Comparison of ENCODE assay signal across 17 cellular contexts in the genomic region with DNA sequence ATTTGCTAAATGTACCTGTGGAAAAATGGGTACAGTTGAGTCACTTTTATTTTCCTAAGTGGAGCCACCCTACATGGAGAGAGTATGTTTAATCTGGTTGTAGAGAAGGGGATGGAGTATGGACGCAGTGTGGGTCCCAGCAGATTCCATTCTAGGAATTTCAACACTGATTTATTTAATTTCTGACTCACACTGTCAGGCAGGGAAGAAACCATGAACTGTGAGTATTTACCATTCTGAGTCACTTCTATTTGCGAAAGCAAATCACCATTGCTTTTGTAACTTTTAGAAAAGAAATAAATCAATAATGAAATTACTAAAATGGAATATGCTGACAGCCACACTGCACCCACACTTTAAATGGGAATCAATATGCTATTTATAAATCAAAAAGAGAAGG.
A peak's percentile ranks its signal among the peaks of the same experiment; 100 is the strongest.
DNase-seq lines count a peak whose midpoint lies in the region; ATAC-seq and TF ChIP-seq lines count a peak whose summit lies in the region.
"Had no signal": no experiment of that assay in that cellular context is flagged by ENCODE, and none has a peak within 500 bp of the region (broad histone marks: within the 10 kb centered on the region; RNA-seq: fewer than 3 reads in every experiment).

No MANE protein-coding gene starts in this region.

- DNase-seq in AG08396 (ENCODE audit: low spot score) (peak; percentile 10), H4 (ENCODE audit: low spot score) (peak; percentile 11), astrocyte of the cerebellum (ENCODE audit: low read depth) (peak; percentile 47), kidney tubule cell (ENCODE audit: low spot score) (peak; percentile 53), NCI-H748 treated with DMSO at 0.1 percent for 48 hours (lab: John Stamatoyannopoulos, UW) (no peak), NAMALWA (ENCODE audit: low spot score) (no peak)
- DNase-seq in stimulated activated CD8-positive, alpha-beta memory T cell treated with anti-CD3 and anti-CD28 coated beads, Interleukin-4, amount 100 ng/mL, for 48 hours, result no peak
- DNase-seq: activated naive CD8-positive, alpha-beta T cell treated with anti-CD3 and anti-CD28 coated beads, Interleukin-2, amount 10 ng/mL, durations not matched to agents 7 days and 5 days; caudate nucleus; GM23248; Karpas-422; left ventricle myocardium inferior; NCI-H1417; NCI-H2107; NCI-H510A treated with DMSO at 0.1 percent for 48 hours; SHP77 treated with DMSO at 0.1 percent for 48 hours had no signal

- TF ChIP-seq CTCF in astrocyte of the cerebellum (IDR thresholded peaks at IDR 0.05; ENCODE audit: low read depth, low read length, missing control alignments), result no peak

- no peak for ATAC-seq in HG02623 (IDR thresholded peaks at IDR 0.05; ENCODE audit: unreplicated experiment)

- no peak overlapping the region for H3K4me3 ChIP-seq in astrocyte of the cerebellum (ENCODE audit: low read depth, low read length)
- H3K4me3 ChIP-seq: GM23248, left ventricle myocardium inferior had no signal

- in situ Hi-C loops in astrocyte of the cerebellum (cut with HindIII; ENCODE audit: low sequenced_read_pairs), result no loop called here

Comparison
In these comparisons a context has a peak if more than half of its experiments do, and no peak if none do; other contexts are left out.
1. DNase-seq: peak in AG08396 (single experiment), H4 (single experiment), astrocyte of the cerebellum (single experiment) and kidney tubule cell (single experiment); none in NCI-H748 treated with DMSO at 0.1 percent for 48 hours (single experiment), NAMALWA (single experiment) and stimulated activated CD8-positive, alpha-beta memory T cell treated with anti-CD3 and anti-CD28 coated beads, Interleukin-4, amount 100 ng/mL, for 48 hours (single experiment).